Comparison of ENCODE assay signal across 15 cellular contexts in the genomic region with DNA sequence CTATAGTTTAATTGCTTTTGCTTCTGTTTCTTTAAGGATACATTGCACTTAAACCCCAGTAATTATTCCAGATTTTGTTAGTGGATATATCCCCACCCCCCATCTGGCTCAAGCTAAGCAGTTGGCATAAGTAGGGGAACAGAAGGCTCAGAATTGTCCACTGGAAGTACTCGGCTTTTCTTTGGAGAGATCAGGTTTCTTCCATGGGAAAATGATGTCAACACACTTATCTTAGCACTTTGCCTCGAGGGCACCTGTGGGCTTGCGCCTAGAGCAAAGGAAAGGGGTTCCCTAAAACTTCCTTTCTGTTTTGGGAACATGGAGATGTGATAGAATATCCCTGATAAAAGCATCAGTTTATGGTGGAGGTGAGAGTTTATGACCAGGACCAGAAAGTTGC.
DNase-seq lines count a peak whose midpoint lies in the region; ATAC-seq, FAIRE-seq and TF ChIP-seq lines count a peak whose summit lies in the region.
"Had no signal": no experiment of that assay in that cellular context is flagged by ENCODE, and none has a peak within 500 bp of the region (broad histone marks: within the 10 kb centered on the region; RNA-seq: fewer than 3 reads in every experiment).

No MANE protein-coding gene starts in this region.

- H4K20me1 ChIP-seq in keratinocyte (ENCODE audit: control insufficient read depth, extremely low read depth, insufficient read depth, low read length) = no peaks in the 10 kb centered on the region

- H3K27me3 ChIP-seq in Panc1 (ENCODE audit: control insufficient read depth, insufficient read depth, low read length) = no peaks in the 10 kb centered on the region
- H3K27me3 ChIP-seq in keratinocyte (ENCODE audit: control insufficient read depth, extremely low read depth, insufficient read depth, low read length) = no peaks in the 10 kb centered on the region
- no peaks in the 10 kb centered on the region for H3K27me3 ChIP-seq in right cardiac atrium (ENCODE audit: control insufficient read depth, insufficient read depth)
- H3K27me3 ChIP-seq: brain microvascular endothelial cell, foreskin keratinocyte had no signal

- in situ Hi-C loops in Panc1 (cut with HindIII; ENCODE audit: low pct_unique_long_range_greater_than_20kb, low sequenced_read_pairs) = no loop called here

- no peak overlapping the region for H3K4me3 Mint-ChIP-seq in activated T-helper 17 cell treated with anti-CD3 and anti-CD28 coated beads, Interleukin-2, amount 50 U/mL, for 72 hours
- H3K4me3 Mint-ChIP-seq: activated naive CD4-positive, alpha-beta T cell treated with anti-CD3 and anti-CD28 coated beads for 36 hours; effector memory CD8-positive, alpha-beta T cell; H9 had no signal

- ATAC-seq in A549 (no peak), Panc1 (no peak), right cardiac atrium (no peak)
- no peak for ATAC-seq in activated T-helper 17 cell treated with anti-CD3 and anti-CD28 coated beads, Interleukin-2, amount 50 U/mL, for 72 hours (replicated peaks)
- ATAC-seq: effector memory CD8-positive, alpha-beta T cell had no signal

- no peaks in the 10 kb centered on the region for H3K4me1 Mint-ChIP-seq in activated T-helper 17 cell treated with anti-CD3 and anti-CD28 coated beads, Interleukin-2, amount 50 U/mL, for 72 hours

- intact Hi-C loops in Panc1 (cut with micrococcal nuclease; ENCODE audit: unreplicated experiment) = loop anchor here (5.0 kb wide), 2 partner anchors 128 to 273 kb away; partner anchors contain the start of gene FMNL2
- intact Hi-C loops in right cardiac atrium (cut with DNase I) = loop anchor here in 1 of 4 donors (10.0 kb wide), 1 partner anchor 131 kb away; the partner anchor contains the start of gene FMNL2

- H2AFZ ChIP-seq in keratinocyte (ENCODE audit: control insufficient read depth, low read length) = no peak overlapping the region

- H3K9me3 Mint-ChIP-seq in activated T-helper 17 cell treated with anti-CD3 and anti-CD28 coated beads, Interleukin-2, amount 50 U/mL, for 72 hours = no peaks in the 10 kb centered on the region
- H3K9me3 Mint-ChIP-seq: activated naive CD4-positive, alpha-beta T cell treated with anti-CD3 and anti-CD28 coated beads for 36 hours; effector memory CD8-positive, alpha-beta T cell; H9 had no signal

- H3K4me2 ChIP-seq in A549 (peak overlapping the region; percentile 36), keratinocyte (ENCODE audit: control insufficient read depth, extremely low read depth, insufficient read depth, low read depth, low read length) (peak overlapping the region; percentile 92)

- TF ChIP-seq CTCF in A549 (IDR thresholded peaks at IDR 0.05) (no peak), Panc1 (IDR thresholded peaks at IDR 0.05) (no peak), keratinocyte (optimal IDR thresholded peaks at IDR 0.05 in 1 of 3, IDR thresholded peaks at IDR 0.05 in 1 of 3, conservative IDR thresholded peaks at IDR 0.05 in 1 of 3; ENCODE audit: extremely low read depth in 1 of 3, insufficient read depth in 2 of 3, low read length in 3 of 3) (no peak)

- H3K27me3 Mint-ChIP-seq in activated T-helper 17 cell treated with anti-CD3 and anti-CD28 coated beads, Interleukin-2, amount 50 U/mL, for 72 hours = peaks cover 15% of the 10 kb centered on the region

- no TSS peak for BruUV-seq in Panc1 (replicated peaks; lab: Mats Ljungman, UMichigan)

- FAIRE-seq in A549 (lab: Jason Lieb, UNC) (no peak), keratinocyte (lab: Jason Lieb, UNC) (no peak)

- H3K27ac ChIP-seq in A549 (peak overlapping the region; percentile 4 to 67; a peak in 5 of 6 replicates), Panc1 (ENCODE audit: low read length) (peak overlapping the region; percentile 89), keratinocyte (ENCODE audit: control insufficient read depth, insufficient read depth, low read length) (peak overlapping the region; percentile 15), right cardiac atrium (ENCODE audit: low read length) (no peak overlapping the region)
- H3K27ac ChIP-seq: brain microvascular endothelial cell had no signal

- TF ChIP-seq POLR2A in A549 (IDR thresholded peaks at IDR 0.05; ENCODE audit: low read length) = no peak

- POLR2A ChIA-PET in A549 (lab: Yijun Ruan, JAX) = no interaction called here
- POLR2A ChIA-PET in Panc1 (lab: Charles Lee) = no interaction called here

- CTCF ChIA-PET in A549 (lab: Yijun Ruan, JAX) = interaction anchor here (1.4 kb wide), 1 partner anchor 169 kb away, joined by 4 read pairs; no protein-coding TSS in a partner anchor
- CTCF ChIA-PET in Panc1 (lab: Charles Lee) = no interaction called here

- no peak overlapping the region for H3K9ac ChIP-seq in keratinocyte (ENCODE audit: control insufficient read depth, extremely low read depth, insufficient read depth, low read length)

- H3K27ac Mint-ChIP-seq in activated T-helper 17 cell treated with anti-CD3 and anti-CD28 coated beads, Interleukin-2, amount 50 U/mL, for 72 hours = no peak overlapping the region
- H3K27ac Mint-ChIP-seq: activated naive CD4-positive, alpha-beta T cell treated with anti-CD3 and anti-CD28 coated beads for 36 hours; effector memory CD8-positive, alpha-beta T cell had no signal

- peaks cover 91% of the 10 kb centered on the region for H3K79me2 ChIP-seq in keratinocyte (ENCODE audit: control insufficient read depth, insufficient read depth, low read length)

- dilution Hi-C loops in keratinocyte (cut with MboI; ENCODE audit: extremely low pct_ligation_motif_present, low sequenced_read_pairs) = no loop called here

- TF ChIP-seq RAD21 in A549 (conservative IDR thresholded peaks at IDR 0.05 in 1 of 2, IDR thresholded peaks at IDR 0.05 in 1 of 2) = no peak

- H3K9me3 ChIP-seq in A549 = no peaks in the 10 kb centered on the region
- no peaks in the 10 kb centered on the region for H3K9me3 ChIP-seq in Panc1 (ENCODE audit: control insufficient read depth, insufficient read depth, low read depth, low read length)
- no peaks in the 10 kb centered on the region for H3K9me3 ChIP-seq in keratinocyte (ENCODE audit: control insufficient read depth, low read depth, low read length)
- no peaks in the 10 kb centered on the region for H3K9me3 ChIP-seq in right cardiac atrium (ENCODE audit: control insufficient read depth, low read length)

- no peak overlapping the region for H3K4me3 ChIP-seq in A549
- H3K4me3 ChIP-seq in Panc1 (ENCODE audit: low read depth in 2 of 2, low read length in 2 of 2) = no peak overlapping the region
- H3K4me3 ChIP-seq in keratinocyte (ENCODE audit: control insufficient read depth in 2 of 3, extremely low read depth in 1 of 3, insufficient read depth in 2 of 3, low read depth in 1 of 3, low read length in 3 of 3) = no peak overlapping the region
- no peak overlapping the region for H3K4me3 ChIP-seq in right cardiac atrium (ENCODE audit: low read length)

- peaks cover 7% of the 10 kb centered on the region for H3K9me1 ChIP-seq in keratinocyte (ENCODE audit: control insufficient read depth, extremely low read depth, insufficient read depth, low read length)

- no peak for TF ChIP-seq EP300 in A549 (IDR thresholded peaks at IDR 0.05)

- H3K36me3 ChIP-seq in Panc1 (ENCODE audit: control insufficient read depth, insufficient read depth, low read length) = no peaks in the 10 kb centered on the region
- H3K36me3 ChIP-seq in keratinocyte (ENCODE audit: control insufficient read depth in 2 of 2, extremely low read depth in 1 of 2, insufficient read depth in 2 of 2, low read length in 2 of 2) = no peaks in the 10 kb centered on the region
- H3K36me3 ChIP-seq: brain microvascular endothelial cell had no signal

- no peaks in the 10 kb centered on the region for H3K36me3 Mint-ChIP-seq in activated T-helper 17 cell treated with anti-CD3 and anti-CD28 coated beads, Interleukin-2, amount 50 U/mL, for 72 hours (ENCODE audit: low read depth)

- no peak for DNase-seq in A549 (ENCODE audit: low read depth in 1 of 2, low spot score in 1 of 2)
- DNase-seq in H4 (ENCODE audit: low spot score) = peak; percentile 25
- no peak for DNase-seq in Panc1 (ENCODE audit: low read depth, low spot score)
- DNase-seq in keratinocyte (ENCODE audit: low read depth, low spot score) = no peak
- DNase-seq in GOT3 (lab: John Stamatoyannopoulos, UW) = no peak
- no peak for DNase-seq in retina
- DNase-seq in right cardiac atrium = no peak
- DNase-seq: activated naive CD4-positive, alpha-beta T cell treated with anti-CD3 and anti-CD28 coated beads for 36 hours; brain microvascular endothelial cell; effector memory CD8-positive, alpha-beta T cell; foreskin keratinocyte; H9; NCI-H146; stimulated activated naive CD4-positive, alpha-beta T cell had no signal

- WGBS in A549 (ENCODE audit: missing lambda C conversion rate) = 61% methylated on average over 3 of the region's 3 CpGs
- WGBS in right cardiac atrium = 49% methylated on average over 3 of the region's 3 CpGs

- H3K4me1 ChIP-seq in A549 (peaks cover 56% of the 10 kb centered on the region), Panc1 (ENCODE audit: control insufficient read depth, insufficient read depth, low read length) (peaks cover 47% of the 10 kb centered on the region), keratinocyte (ENCODE audit: control insufficient read depth, extremely low read depth, insufficient read depth, low read length) (peaks cover 44% of the 10 kb centered on the region), right cardiac atrium (ENCODE audit: control insufficient read depth, insufficient read depth, low read length) (peaks cover 21% of the 10 kb centered on the region)

TF ChIP-seq in A549, 52 proteins besides CTCF, POLR2A, EP300 and RAD21 (continues in another document):
- TF ChIP-seq FOSL2 (IDR thresholded peaks at IDR 0.05) (no peak), FOSL2 (CRISPR knock-in tag; IDR thresholded peaks at IDR 0.05) (no peak), HOXB13 (CRISPR knock-in tag; IDR thresholded peaks at IDR 0.05; ENCODE audit: low read depth) (no peak), JUN (IDR thresholded peaks at IDR 0.05) (no peak), USF2 (IDR thresholded peaks at IDR 0.05) (no peak), KDM5A (IDR thresholded peaks at IDR 0.05) (no peak), GATA3 (IDR thresholded peaks at IDR 0.05; ENCODE audit: borderline replicate concordance) (no peak), HOXA7 (CRISPR knock-in tag; IDR thresholded peaks at IDR 0.05) (no peak)
- TF ChIP-seq, protein P1, sequence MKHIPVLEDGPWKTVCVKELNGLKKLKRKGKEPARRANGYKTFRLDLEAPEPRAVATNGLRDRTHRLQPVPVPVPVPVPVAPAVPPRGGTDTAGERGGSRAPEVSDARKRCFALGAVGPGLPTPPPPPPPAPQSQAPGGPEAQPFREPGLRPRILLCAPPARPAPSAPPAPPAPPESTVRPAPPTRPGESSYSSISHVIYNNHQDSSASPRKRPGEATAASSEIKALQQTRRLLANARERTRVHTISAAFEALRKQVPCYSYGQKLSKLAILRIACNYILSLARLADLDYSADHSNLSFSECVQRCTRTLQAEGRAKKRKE (CRISPR knock-in tag; IDR thresholded peaks at IDR 0.05; ENCODE audit: low read depth) = no peak
